In genomic region chr5:17180330-17180843, GRCh38 we compare ENCODE assay signal across 27 cellular contexts. TPM values are rescaled to one million over a fixed set of nuclear protein-coding genes. Genes with fewer than 3 reads are reported as not detected.
DNase-seq lines count a peak whose midpoint lies in the region; ATAC-seq, FAIRE-seq and TF ChIP-seq lines count a peak whose summit lies in the region.
"Had no signal": no experiment of that assay in that cellular context is flagged by ENCODE, and none has a peak within 500 bp of the region (broad histone marks: within the 10 kb centered on the region; RNA-seq: fewer than 3 reads in every experiment).

No MANE protein-coding gene starts in this region.

- H3K4me1 ChIP-seq in mammary epithelial cell (ENCODE audit: insufficient read depth, low read length), result peaks cover 27% of the 10 kb centered on the region
- peaks cover 26% of the 10 kb centered on the region for H3K4me1 ChIP-seq in keratinocyte (ENCODE audit: control insufficient read depth, extremely low read depth, insufficient read depth, low read length)
- H3K4me1 ChIP-seq in upper lobe of right lung, result peaks cover 15% of the 10 kb centered on the region
- H3K4me1 ChIP-seq: adrenal gland, colonic mucosa, left ventricle myocardium inferior, SJCRH30 had no signal

- H3K36me3 ChIP-seq in mammary epithelial cell (ENCODE audit: insufficient read depth, low read length) (no peaks in the 10 kb centered on the region), keratinocyte (ENCODE audit: control insufficient read depth in 2 of 2, extremely low read depth in 1 of 2, insufficient read depth in 2 of 2, low read length in 2 of 2) (no peaks in the 10 kb centered on the region), upper lobe of right lung (no peaks in the 10 kb centered on the region)
- H3K36me3 ChIP-seq: adrenal gland, colonic mucosa, esophagus muscularis mucosa, left ventricle myocardium inferior, SJCRH30 had no signal

- H3K27ac Mint-ChIP-seq in stimulated activated effector memory CD8-positive, alpha-beta T cell treated with anti-CD3 and anti-CD28 coated beads, Interleukin-12 subunit alpha, Interleukin-12 subunit beta, amount 100 ng/mL, for 72 hours, result no peak overlapping the region
- H3K27ac Mint-ChIP-seq: B cell; CD8-positive, alpha-beta T cell; natural killer cell; T-helper 1 cell treated with Interleukin-12 subunit alpha and Interleukin-12 subunit beta and Interleukin-4 antibody, amounts not matched to agents 30 μg/mL and 1 μg/mL, for 36 hours; type B pancreatic cell had no signal

- no peak for TF ChIP-seq CTCF in mammary epithelial cell (conservative IDR thresholded peaks at IDR 0.05 in 1 of 2, IDR thresholded peaks at IDR 0.05 in 1 of 2; ENCODE audit: extremely low read depth in 1 of 2, insufficient read depth in 1 of 2, low read depth in 1 of 2, low read length in 2 of 2)
- TF ChIP-seq CTCF in keratinocyte (optimal IDR thresholded peaks at IDR 0.05 in 1 of 3, IDR thresholded peaks at IDR 0.05 in 1 of 3, conservative IDR thresholded peaks at IDR 0.05 in 1 of 3; ENCODE audit: extremely low read depth in 1 of 3, insufficient read depth in 2 of 3, low read length in 3 of 3), result no peak
- no peak for TF ChIP-seq CTCF in upper lobe of right lung (IDR thresholded peaks at IDR 0.05)

- DNase-seq in NCI-H226 (peak; percentile 53), mammary epithelial cell (peak; percentile 39), keratinocyte (ENCODE audit: low read depth, low spot score) (no peak), upper lobe of right lung (no peak), glomerular visceral epithelial cell (ENCODE audit: extremely low spot score) (no peak), A172 (ENCODE audit: low spot score) (no peak)
- DNase-seq in stimulated activated effector memory CD8-positive, alpha-beta T cell treated with anti-CD3 and anti-CD28 coated beads, Interleukin-12 subunit alpha, Interleukin-12 subunit beta, amount 100 ng/mL, for 72 hours (ENCODE audit: low spot score in 2 of 2), result no peak
- DNase-seq: activated CD4-positive, alpha-beta T cell treated with anti-CD3 and anti-CD28 coated beads, Interleukin-2, amount 50 U/mL, for 4 hours; activated naive CD4-positive, alpha-beta T cell treated with anti-CD3 and anti-CD28 coated beads for 36 hours; adrenal gland; CD8-positive, alpha-beta T cell; colonic mucosa; DMS 273 treated with DMSO at 0.1 percent for 48 hours; effector CD8-positive, alpha-beta T cell; left ventricle myocardium inferior; natural killer cell; NCI-H1105; NCI-H2029; NCI-H69; SJCRH30 had no signal

- CTCF ChIA-PET in mammary epithelial cell (lab: Charles Lee; ENCODE audit: low non-redundant PET), result interaction anchor here (1.1 kb wide), 1 partner anchor 48 kb away, joined by 4 read pairs; no protein-coding TSS in a partner anchor

- no TSS peak for BruUV-seq in mammary epithelial cell (replicated peaks; lab: Mats Ljungman, UMichigan)

- H3K4me3 Mint-ChIP-seq in stimulated activated effector memory CD8-positive, alpha-beta T cell treated with anti-CD3 and anti-CD28 coated beads, Interleukin-12 subunit alpha, Interleukin-12 subunit beta, amount 100 ng/mL, for 72 hours, result no peak overlapping the region
- H3K4me3 Mint-ChIP-seq: activated naive CD4-positive, alpha-beta T cell treated with anti-CD3 and anti-CD28 coated beads for 36 hours; B cell; CD8-positive, alpha-beta T cell; natural killer cell; T-helper 1 cell treated with Interleukin-12 subunit alpha and Interleukin-12 subunit beta and Interleukin-4 antibody, amounts not matched to agents 30 μg/mL and 1 μg/mL, for 36 hours; type B pancreatic cell had no signal

- H3K9me1 ChIP-seq in keratinocyte (ENCODE audit: control insufficient read depth, extremely low read depth, insufficient read depth, low read length), result no peaks in the 10 kb centered on the region

- intact Hi-C loops in mammary epithelial cell (cut with micrococcal nuclease), result loop anchor here (2.0 to 5.0 kb wide), 3 partner anchors 26 to 268 kb away; no protein-coding TSS in a partner anchor
- intact Hi-C loops in upper lobe of right lung (cut with DNase I), result no loop called here

- ATAC-seq in upper lobe of right lung, result no peak
- no peak for ATAC-seq in stimulated activated effector memory CD8-positive, alpha-beta T cell treated with anti-CD3 and anti-CD28 coated beads, Interleukin-12 subunit alpha, Interleukin-12 subunit beta, amount 100 ng/mL, for 72 hours
- ATAC-seq: CD8-positive, alpha-beta T cell; natural killer cell had no signal

- in situ Hi-C loops in mammary epithelial cell (cut with MboI; ENCODE audit: low sequenced_read_pairs in 2 of 2), result loop anchor here (10.0 to 25.0 kb wide), 5 partner anchors 246 to 718 kb away; partner anchors contain the start of genes MYO10 (in 1 of the 2) and ZNF622 (in 1 of the 2)

- no peaks in the 10 kb centered on the region for H3K4me1 Mint-ChIP-seq in stimulated activated effector memory CD8-positive, alpha-beta T cell treated with anti-CD3 and anti-CD28 coated beads, Interleukin-12 subunit alpha, Interleukin-12 subunit beta, amount 100 ng/mL, for 72 hours
- H3K4me1 Mint-ChIP-seq: B cell, natural killer cell had no signal

- H3K79me2 ChIP-seq in mammary epithelial cell (ENCODE audit: insufficient read depth, low read length), result no peaks in the 10 kb centered on the region
- H3K79me2 ChIP-seq in keratinocyte (ENCODE audit: control insufficient read depth, insufficient read depth, low read length), result no peaks in the 10 kb centered on the region

- peak overlapping the region; percentile 40 for H3K4me2 ChIP-seq in mammary epithelial cell (ENCODE audit: insufficient read depth, low read depth, low read length)
- peak overlapping the region; percentile 30 for H3K4me2 ChIP-seq in keratinocyte (ENCODE audit: control insufficient read depth, extremely low read depth, insufficient read depth, low read depth, low read length)

- WGBS in mammary epithelial cell (ENCODE audit: low coverage, missing lambda C conversion rate), result 95% methylated on average over 6 of the region's 6 CpGs

- H2AFZ ChIP-seq in mammary epithelial cell (ENCODE audit: low read depth, low read length) (no peak overlapping the region), keratinocyte (ENCODE audit: control insufficient read depth, low read length) (peak overlapping the region; percentile 66)

- H3K4me3 ChIP-seq in mammary epithelial cell (replicated peaks in 1 of 3; ENCODE audit: insufficient read depth in 1 of 3, low read depth in 2 of 3, low read length in 3 of 3), result no peak overlapping the region
- H3K4me3 ChIP-seq in keratinocyte (ENCODE audit: control insufficient read depth in 2 of 3, extremely low read depth in 1 of 3, insufficient read depth in 2 of 3, low read depth in 1 of 3, low read length in 3 of 3), result no peak overlapping the region
- H3K4me3 ChIP-seq in upper lobe of right lung, result no peak overlapping the region
- H3K4me3 ChIP-seq: adrenal gland, colonic mucosa, esophagus muscularis mucosa, left ventricle myocardium inferior, SJCRH30 had no signal

- dilution Hi-C loops in mammary epithelial cell (cut with HindIII; ENCODE audit: low sequenced_read_pairs) (no loop called here), keratinocyte (cut with MboI; ENCODE audit: extremely low pct_ligation_motif_present, low sequenced_read_pairs) (no loop called here)

- H3K36me3 Mint-ChIP-seq in stimulated activated effector memory CD8-positive, alpha-beta T cell treated with anti-CD3 and anti-CD28 coated beads, Interleukin-12 subunit alpha, Interleukin-12 subunit beta, amount 100 ng/mL, for 72 hours, result no peaks in the 10 kb centered on the region
- H3K36me3 Mint-ChIP-seq: CD8-positive, alpha-beta T cell; natural killer cell; type B pancreatic cell had no signal

- peak overlapping the region; percentile 85 for H3K27ac ChIP-seq in mammary epithelial cell (ENCODE audit: insufficient read depth, low read depth, low read length)
- H3K27ac ChIP-seq in keratinocyte (ENCODE audit: control insufficient read depth, insufficient read depth, low read length), result peak overlapping the region; percentile 78
- peak overlapping the region; percentile 19 for H3K27ac ChIP-seq in upper lobe of right lung
- H3K27ac ChIP-seq: adrenal gland, colonic mucosa, esophagus muscularis mucosa, left ventricle myocardium inferior, SJCRH30 had no signal

- H3K9me3 Mint-ChIP-seq in stimulated activated effector memory CD8-positive, alpha-beta T cell treated with anti-CD3 and anti-CD28 coated beads, Interleukin-12 subunit alpha, Interleukin-12 subunit beta, amount 100 ng/mL, for 72 hours, result peaks cover 11% of the 10 kb centered on the region
- H3K9me3 Mint-ChIP-seq: activated naive CD4-positive, alpha-beta T cell treated with anti-CD3 and anti-CD28 coated beads for 36 hours; CD8-positive, alpha-beta T cell; T-helper 1 cell treated with Interleukin-12 subunit alpha and Interleukin-12 subunit beta and Interleukin-4 antibody, amounts not matched to agents 30 μg/mL and 1 μg/mL, for 36 hours; type B pancreatic cell had no signal

- peak overlapping the region; percentile 52 for H3K9ac ChIP-seq in mammary epithelial cell (ENCODE audit: insufficient read depth, low read length)
- peak overlapping the region; percentile 58 for H3K9ac ChIP-seq in keratinocyte (ENCODE audit: control insufficient read depth, extremely low read depth, insufficient read depth, low read length)

- FAIRE-seq in keratinocyte (lab: Jason Lieb, UNC), result no peak
- FAIRE-seq: GM12891, islet of Langerhans, TTC549 had no signal

- H3K27me3 ChIP-seq in mammary epithelial cell (ENCODE audit: insufficient read depth, low read length) (no peaks in the 10 kb centered on the region), keratinocyte (ENCODE audit: control insufficient read depth, extremely low read depth, insufficient read depth, low read length) (no peaks in the 10 kb centered on the region), upper lobe of right lung (no peaks in the 10 kb centered on the region)
- H3K27me3 ChIP-seq: adrenal gland, colonic mucosa, esophagus muscularis mucosa, SJCRH30 had no signal

- H4K20me1 ChIP-seq in mammary epithelial cell (ENCODE audit: insufficient read depth, low read length) (no peaks in the 10 kb centered on the region), keratinocyte (ENCODE audit: control insufficient read depth, extremely low read depth, insufficient read depth, low read length) (no peaks in the 10 kb centered on the region)

- H3K9me3 ChIP-seq in mammary epithelial cell (replicated peaks; ENCODE audit: insufficient read depth, low read length) (no peaks in the 10 kb centered on the region), keratinocyte (ENCODE audit: control insufficient read depth, low read depth, low read length) (no peaks in the 10 kb centered on the region), upper lobe of right lung (no peaks in the 10 kb centered on the region)
- H3K9me3 ChIP-seq: adrenal gland, colonic mucosa, esophagus muscularis mucosa, left ventricle myocardium inferior, SJCRH30 had no signal

RNA-seq across cellular contexts. Expression of gene BASP1, which starts 37.0 kb away (rescaled TPM):
- total RNA-seq in mammary epithelial cell (10 to 100 TPM; 27.0 to 76.6 TPM), upper lobe of right lung (31.1 TPM)
- polyA plus RNA-seq in mammary epithelial cell (60.4 TPM), keratinocyte (112 to 155 TPM (median 127 TPM) in 3 replicates)
- polyA minus RNA-seq in mammary epithelial cell (15.7 TPM), keratinocyte (12.0 to 36.1 TPM (median 24.9 TPM) in 3 replicates)
- polyA plus RNA-seq in keratinocyte (2011; ENCODE audit: low read depth), result 7.3 TPM
- 162 and 198 TPM in 2 replicates for polyA plus RNA-seq in keratinocyte (2011; cell fraction: cytosol; rRNA removed)
- polyA plus RNA-seq in keratinocyte (2011; cell fraction: nucleus; rRNA removed), result 97.7 and 103 TPM in 2 replicates
- polyA plus RNA-seq in keratinocyte (2012; ENCODE audit: low replicate concordance), result 62.0 and 137 TPM in 2 replicates
- polyA minus RNA-seq in keratinocyte (2011; cell fraction: cytosol; rRNA and poly(A)+ RNA removed), result 76.9 TPM
- polyA minus RNA-seq in keratinocyte (2011; cell fraction: nucleus; rRNA and poly(A)+ RNA removed), result 19.1 and 25.1 TPM in 2 replicates
- total RNA-seq in A172 (2014; rRNA removed; shearing (Covaris generic)), result 49.2 and 72.9 TPM in 2 replicates
- total RNA-seq: SJCRH30 had no signal

Comparison
In these comparisons a context has a peak if more than half of its experiments do, and no peak if none do; other contexts are left out.
1. DNase-seq: peak in NCI-H226 (single experiment) and mammary epithelial cell (single experiment); none in keratinocyte (single experiment), upper lobe of right lung (single experiment), glomerular visceral epithelial cell (single experiment), A172 (single experiment) and stimulated activated effector memory CD8-positive, alpha-beta T cell treated with anti-CD3 and anti-CD28 coated beads, Interleukin-12 subunit alpha, Interleukin-12 subunit beta, amount 100 ng/mL, for 72 hours (0 of 2).
2. H3K27ac ChIP-seq: peak in every context shown above with its lines; median percentile 85 in mammary epithelial cell; 78 in keratinocyte; 19 in upper lobe of right lung.